ENCODE assay signal across 10 cellular contexts in the genomic region with DNA sequence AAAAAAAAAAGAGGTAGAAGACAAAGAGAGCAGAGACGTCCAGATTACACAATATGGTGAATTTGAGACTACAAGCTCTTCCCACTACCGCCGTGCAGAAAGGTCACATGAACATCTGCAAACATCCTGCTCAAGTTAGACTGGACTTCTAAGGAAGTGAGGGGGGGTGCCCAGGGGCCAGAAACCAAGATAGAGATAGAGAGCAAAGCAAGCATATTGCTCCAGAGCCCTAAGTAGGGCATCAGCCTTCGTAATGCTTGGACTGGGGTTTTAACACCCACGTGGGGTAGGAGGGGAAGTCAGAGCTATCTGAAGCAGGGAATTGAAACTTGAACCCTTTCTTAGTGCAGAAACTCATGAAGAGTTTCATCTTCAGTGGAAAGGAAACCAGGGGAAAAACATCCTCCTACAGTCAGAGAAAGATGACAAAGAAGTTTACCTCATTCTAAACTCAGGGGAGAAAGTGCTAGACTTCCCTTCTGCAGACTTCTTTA. TPM values are rescaled to one million over a fixed set of nuclear protein-coding genes. Genes with fewer than 3 reads are reported as not detected.
DNase-seq lines count a peak whose midpoint lies in the region; ATAC-seq and TF ChIP-seq lines count a peak whose summit lies in the region.
"Had no signal": no experiment of that assay in that cellular context is flagged by ENCODE, and none has a peak within 500 bp of the region (broad histone marks: within the 10 kb centered on the region; RNA-seq: fewer than 3 reads in every experiment).

No MANE protein-coding gene starts in this region.

- no peaks in the 10 kb centered on the region for H3K9me2 ChIP-seq in PC-3 (replicated peaks; ENCODE audit: low read length)

- H3K27me3 ChIP-seq in parathyroid adenoma (ENCODE audit: control insufficient read depth, insufficient read depth, low read length) = no peaks in the 10 kb centered on the region
- H3K27me3 ChIP-seq in PC-3 (ENCODE audit: low read length) = no peaks in the 10 kb centered on the region

- H3K4me2 ChIP-seq in parathyroid adenoma (ENCODE audit: low read length) = no peak overlapping the region
- no peak overlapping the region for H3K4me2 ChIP-seq in PC-3 (ENCODE audit: low read length)

- peak; percentile 70 to 71 for ATAC-seq in natural killer cell treated with Interleukin-12 subunit alpha and Interleukin-12 subunit beta and Interleukin-15 and Interleukin-18, amount 100 ng/mL, for 72 hours
- ATAC-seq in natural killer cell (no peak), HG03280 (IDR thresholded peaks at IDR 0.05; ENCODE audit: unreplicated experiment) (peak; percentile 63), PC-3 (no peak)

- intact Hi-C loops in natural killer cell (cut with micrococcal nuclease) (no loop called here), PC-3 (cut with micrococcal nuclease) (no loop called here)
- intact Hi-C loops in activated T-helper 2 cell treated with anti-CD3 and anti-CD28 coated beads, Interferon-gamma antibody, Interleukin-2, Interleukin-4, amounts not matched to agents 10 μg/mL and 5 μg/mL and 100 μg/mL, durations not matched to agents 14 hours and 24 hours and 36 hours (cut with micrococcal nuclease) = loop anchor here (1.0 to 10.0 kb wide), 4 partner anchors 86 to 228 kb away; partner anchors contain the start of genes CCP110 and GDE1

- H3K27ac Mint-ChIP-seq in natural killer cell treated with Interleukin-12 subunit alpha and Interleukin-12 subunit beta and Interleukin-15 and Interleukin-18, amount 100 ng/mL, for 72 hours = no peak overlapping the region
- no peak overlapping the region for H3K27ac Mint-ChIP-seq in natural killer cell
- peak overlapping the region; percentile 83 for H3K27ac Mint-ChIP-seq in activated T-helper 2 cell treated with anti-CD3 and anti-CD28 coated beads, Interferon-gamma antibody, Interleukin-2, Interleukin-4, amounts not matched to agents 10 μg/mL and 5 μg/mL and 100 μg/mL, durations not matched to agents 14 hours and 24 hours and 36 hours

- H3K36me3 Mint-ChIP-seq in natural killer cell treated with Interleukin-12 subunit alpha and Interleukin-12 subunit beta and Interleukin-15 and Interleukin-18, amount 100 ng/mL, for 72 hours = no peaks in the 10 kb centered on the region
- H3K36me3 Mint-ChIP-seq in natural killer cell = no peaks in the 10 kb centered on the region
- H3K36me3 Mint-ChIP-seq in activated T-helper 2 cell treated with anti-CD3 and anti-CD28 coated beads, Interferon-gamma antibody, Interleukin-2, Interleukin-4, amounts not matched to agents 10 μg/mL and 5 μg/mL and 100 μg/mL, durations not matched to agents 14 hours and 24 hours and 36 hours (ENCODE audit: low read depth) = no peaks in the 10 kb centered on the region

- H3K36me3 ChIP-seq in parathyroid adenoma (ENCODE audit: control insufficient read depth, insufficient read depth, low read length) (no peaks in the 10 kb centered on the region), PC-3 (ENCODE audit: low read depth, low read length) (no peaks in the 10 kb centered on the region)

- H2AFZ ChIP-seq in parathyroid adenoma = peak overlapping the region; percentile 65
- H2AFZ ChIP-seq in PC-3 (ENCODE audit: low read length) = no peak overlapping the region

- H3F3A ChIP-seq in PC-3 (ENCODE audit: low read length, unreplicated experiment) = no peaks in the 10 kb centered on the region

- POLR2A ChIA-PET in PC-3 (lab: Charles Lee; ENCODE audit: unreplicated experiment) = no interaction called here

- no peaks in the 10 kb centered on the region for H3K9me3 Mint-ChIP-seq in natural killer cell treated with Interleukin-12 subunit alpha and Interleukin-12 subunit beta and Interleukin-15 and Interleukin-18, amount 100 ng/mL, for 72 hours
- no peaks in the 10 kb centered on the region for H3K9me3 Mint-ChIP-seq in natural killer cell
- peaks cover 10% of the 10 kb centered on the region for H3K9me3 Mint-ChIP-seq in activated T-helper 2 cell treated with anti-CD3 and anti-CD28 coated beads, Interferon-gamma antibody, Interleukin-2, Interleukin-4, amounts not matched to agents 10 μg/mL and 5 μg/mL and 100 μg/mL, durations not matched to agents 14 hours and 24 hours and 36 hours

- no peaks in the 10 kb centered on the region for H3K79me2 ChIP-seq in parathyroid adenoma
- no peaks in the 10 kb centered on the region for H3K79me2 ChIP-seq in PC-3 (ENCODE audit: low read length)

- BruUV-seq in PC-3 (replicated peaks; lab: Mats Ljungman, UMichigan) = no TSS peak

- H3K9ac ChIP-seq in parathyroid adenoma (no peak overlapping the region), PC-3 (ENCODE audit: low read length) (no peak overlapping the region)

- no peaks in the 10 kb centered on the region for H4K20me1 ChIP-seq in PC-3 (ENCODE audit: low read length)

- H3K9me3 ChIP-seq in parathyroid adenoma (ENCODE audit: control insufficient read depth, low read length) (no peaks in the 10 kb centered on the region), PC-3 (ENCODE audit: low read length) (no peaks in the 10 kb centered on the region)

- H3K27ac ChIP-seq in parathyroid adenoma = no peak overlapping the region
- no peak overlapping the region for H3K27ac ChIP-seq in PC-3 (ENCODE audit: low read length)
- H3K27ac ChIP-seq: VCaP had no signal

- no peak for TF ChIP-seq CTCF in natural killer cell (IDR thresholded peaks at IDR 0.05)
- TF ChIP-seq CTCF in parathyroid adenoma (IDR thresholded peaks at IDR 0.05) = no peak
- no peak for TF ChIP-seq CTCF in PC-3 (conservative IDR thresholded peaks at IDR 0.05; ENCODE audit: low read depth, low read length)

- no peak overlapping the region for H3K4me3 Mint-ChIP-seq in natural killer cell treated with Interleukin-12 subunit alpha and Interleukin-12 subunit beta and Interleukin-15 and Interleukin-18, amount 100 ng/mL, for 72 hours
- H3K4me3 Mint-ChIP-seq in natural killer cell = no peak overlapping the region
- peak overlapping the region; percentile 17 for H3K4me3 Mint-ChIP-seq in activated T-helper 2 cell treated with anti-CD3 and anti-CD28 coated beads, Interferon-gamma antibody, Interleukin-2, Interleukin-4, amounts not matched to agents 10 μg/mL and 5 μg/mL and 100 μg/mL, durations not matched to agents 14 hours and 24 hours and 36 hours (ENCODE audit: low read depth)

- peaks cover 19 to 33% of the 10 kb centered on the region in 2 donors for H3K27me3 Mint-ChIP-seq in natural killer cell treated with Interleukin-12 subunit alpha and Interleukin-12 subunit beta and Interleukin-15 and Interleukin-18, amount 100 ng/mL, for 72 hours
- peaks cover 6 to 15% of the 10 kb centered on the region in 2 donors for H3K27me3 Mint-ChIP-seq in natural killer cell (ENCODE audit: low read depth in 2 of 2)
- H3K27me3 Mint-ChIP-seq in activated T-helper 2 cell treated with anti-CD3 and anti-CD28 coated beads, Interferon-gamma antibody, Interleukin-2, Interleukin-4, amounts not matched to agents 10 μg/mL and 5 μg/mL and 100 μg/mL, durations not matched to agents 14 hours and 24 hours and 36 hours (ENCODE audit: low read depth) = no peaks in the 10 kb centered on the region

- peaks cover 4 to 7% of the 10 kb centered on the region in 2 donors for H3K4me1 Mint-ChIP-seq in natural killer cell treated with Interleukin-12 subunit alpha and Interleukin-12 subunit beta and Interleukin-15 and Interleukin-18, amount 100 ng/mL, for 72 hours (ENCODE audit: low read depth in 2 of 2)
- H3K4me1 Mint-ChIP-seq in natural killer cell = peaks cover 0 to 4% of the 10 kb centered on the region in 2 donors
- H3K4me1 Mint-ChIP-seq in activated T-helper 2 cell treated with anti-CD3 and anti-CD28 coated beads, Interferon-gamma antibody, Interleukin-2, Interleukin-4, amounts not matched to agents 10 μg/mL and 5 μg/mL and 100 μg/mL, durations not matched to agents 14 hours and 24 hours and 36 hours (ENCODE audit: low read depth) = peaks cover 30% of the 10 kb centered on the region

- CTCF ChIA-PET in PC-3 (lab: Charles Lee) = no interaction called here

- H3K4me1 ChIP-seq in parathyroid adenoma = peaks cover 3% of the 10 kb centered on the region
- H3K4me1 ChIP-seq in PC-3 (ENCODE audit: insufficient read depth, low read length) = no peaks in the 10 kb centered on the region

- H3K4me3 ChIP-seq in parathyroid adenoma (ENCODE audit: low read depth, low read length) (no peak overlapping the region), PC-3 (ENCODE audit: low read length) (no peak overlapping the region)

- no peak for DNase-seq in natural killer cell treated with Interleukin-12 subunit alpha and Interleukin-12 subunit beta and Interleukin-15 and Interleukin-18, amount 100 ng/mL, for 72 hours (ENCODE audit: low spot score)
- no peak for DNase-seq in natural killer cell
- peak; percentile 22 for DNase-seq in activated T-helper 2 cell treated with anti-CD3 and anti-CD28 coated beads, Interferon-gamma antibody, Interleukin-2, Interleukin-4, amounts not matched to agents 10 μg/mL and 5 μg/mL and 100 μg/mL, durations not matched to agents 14 hours and 24 hours and 36 hours (ENCODE audit: low spot score)
- no peak for DNase-seq in SW 1271 (lab: John Stamatoyannopoulos, UW)
- no peak for DNase-seq in PC-3
- no peak for DNase-seq in NCI-H1048 (lab: John Stamatoyannopoulos, UW)

RNA-seq across cellular contexts. Expression of gene CLEC19A, which starts 8.7 kb away (rescaled TPM):
- total RNA-seq in natural killer cell treated with Interleukin-12 subunit alpha and Interleukin-12 subunit beta and Interleukin-15 and Interleukin-18, amount 100 ng/mL, for 72 hours = not detected
- not detected for total RNA-seq in natural killer cell
- not detected in 2 replicates for total RNA-seq in activated T-helper 2 cell treated with anti-CD3 and anti-CD28 coated beads, Interferon-gamma antibody, Interleukin-2, Interleukin-4, amounts not matched to agents 10 μg/mL and 5 μg/mL and 100 μg/mL, durations not matched to agents 14 hours and 24 hours and 36 hours
- total RNA-seq in PC-3 (2014; rRNA removed) = not detected in 2 replicates
- total RNA-seq: lung microvascular endothelial cell had no signal

Comparison
In these comparisons a context has a peak if more than half of its experiments do, and no peak if none do; other contexts are left out.
1. ATAC-seq: peak in natural killer cell treated with Interleukin-12 subunit alpha and Interleukin-12 subunit beta and Interleukin-15 and Interleukin-18, amount 100 ng/mL, for 72 hours (2 of 2) and HG03280 (single experiment); none in natural killer cell (0 of 3) and PC-3 (single experiment).